1 cellular context compared by ENCODE assay signal in genomic region chr7:73839290-73839689, GRCh38.
TF ChIP-seq lines count a peak whose summit lies in the region.

No MANE protein-coding gene starts in this region.

TF ChIP-seq in HepG2, 621 proteins besides CTCF, POLR2A, EP300 and RAD21 (continued from another document and continues in another):
- TF ChIP-seq ZNF770 (CRISPR knock-in tag; IDR thresholded peaks at IDR 0.05) (no peak), NFE2L1 (CRISPR knock-in tag; IDR thresholded peaks at IDR 0.05; ENCODE audit: borderline replicate concordance) (no peak), TFDP1 (CRISPR knock-in tag; IDR thresholded peaks at IDR 0.05; ENCODE audit: borderline replicate concordance) (no peak), JUNB (CRISPR knock-in tag; IDR thresholded peaks at IDR 0.05; ENCODE audit: borderline replicate concordance) (no peak), TFAP4 (IDR thresholded peaks at IDR 0.05; ENCODE audit: borderline replicate concordance, low read depth) (no peak), HMGXB3 (CRISPR knock-in tag; IDR thresholded peaks at IDR 0.05; ENCODE audit: borderline replicate concordance) (no peak), ZNF274 (CRISPR knock-in tag; IDR thresholded peaks at IDR 0.05) (no peak), TBX3 (IDR thresholded peaks at IDR 0.05; ENCODE audit: borderline replicate concordance) (no peak), HDAC2 (CRISPR knock-in tag; IDR thresholded peaks at IDR 0.05) (peak; percentile 42; the same call in 1 of the 2 replicates), IRF1 (CRISPR knock-in tag; IDR thresholded peaks at IDR 0.05; ENCODE audit: low read depth) (no peak), ZNF317 (CRISPR knock-in tag; IDR thresholded peaks at IDR 0.05) (no peak), FUBP1 (CRISPR knock-in tag; IDR thresholded peaks at IDR 0.05; ENCODE audit: borderline replicate concordance) (no peak), ZNF343 (CRISPR knock-in tag; IDR thresholded peaks at IDR 0.05) (no peak), MAFG (CRISPR knock-in tag; IDR thresholded peaks at IDR 0.05) (no peak), KAT7 (CRISPR knock-in tag; IDR thresholded peaks at IDR 0.05; ENCODE audit: borderline replicate concordance) (no peak), RERE (CRISPR knock-in tag; IDR thresholded peaks at IDR 0.05; ENCODE audit: low read depth) (no peak), SALL1 (CRISPR knock-in tag; IDR thresholded peaks at IDR 0.05) (0 out of 2 replicates have a peak, but pooled peaks have one; percentile 9), ZNF605 (CRISPR knock-in tag; IDR thresholded peaks at IDR 0.05) (no peak), ZNF253 (CRISPR knock-in tag; IDR thresholded peaks at IDR 0.05; ENCODE audit: borderline replicate concordance) (no peak), CBX5 (CRISPR knock-in tag; IDR thresholded peaks at IDR 0.05; ENCODE audit: borderline replicate concordance) (0 out of 2 replicates have a peak, but pooled peaks have one; percentile 40), ZNF776 (CRISPR knock-in tag; IDR thresholded peaks at IDR 0.05) (no peak), RFX3 (CRISPR knock-in tag; IDR thresholded peaks at IDR 0.05) (no peak), JUN (CRISPR knock-in tag; IDR thresholded peaks at IDR 0.05) (no peak), HCFC1 (IDR thresholded peaks at IDR 0.05; ENCODE audit: low read depth, low read length) (no peak), THAP9 (CRISPR knock-in tag; IDR thresholded peaks at IDR 0.05; ENCODE audit: borderline replicate concordance) (no peak), ZNF619 (CRISPR knock-in tag; IDR thresholded peaks at IDR 0.05) (no peak), ADNP (CRISPR knock-in tag; IDR thresholded peaks at IDR 0.05) (peak; percentile 66), TP53 (CRISPR knock-in tag; conservative IDR thresholded peaks at IDR 0.05) (no peak), ZNF543 (CRISPR knock-in tag; IDR thresholded peaks at IDR 0.05) (no peak), DNMT3B (CRISPR knock-in tag; conservative IDR thresholded peaks at IDR 0.05) (no peak), ZNF629 (CRISPR knock-in tag; conservative IDR thresholded peaks at IDR 0.05) (peak; percentile 99), AFF4 (CRISPR knock-in tag; IDR thresholded peaks at IDR 0.05) (no peak), YEATS4 (CRISPR knock-in tag; IDR thresholded peaks at IDR 0.05; ENCODE audit: borderline replicate concordance) (no peak), ZNF510 (CRISPR knock-in tag; IDR thresholded peaks at IDR 0.05; ENCODE audit: low read depth) (no peak), CHD4 (IDR thresholded peaks at IDR 0.05; ENCODE audit: borderline replicate concordance, low read length) (peak; percentile 53; the same call in 1 of the 2 replicates)
